ENCODE assay signal across 8 cellular contexts in genomic region chr1:26993237-26994019, GRCh38. TPM values are rescaled to one million over a fixed set of nuclear protein-coding genes. Genes with fewer than 3 reads are reported as not detected.
A peak's percentile ranks its signal among the peaks of the same experiment; 100 is the strongest.
DNase-seq lines count a peak whose midpoint lies in the region; ATAC-seq and TF ChIP-seq lines count a peak whose summit lies in the region.

Gene TRNP1, plus strand, starts transcription at chr1:26993692. Its CDS starts 95 bp downstream, at chr1:26993787.

- peak within 1 kb of the TSS; percentile 81 for H3K4me3 Mint-ChIP-seq in natural killer cell
- H3K4me3 Mint-ChIP-seq in stimulated activated naive B cell treated with anti-CD40 and anti-IgM and Interleukin-4, amounts not matched to agents 10 μg/mL and 1 μg/mL and 100 μg/mL, for 72 hours = peak within 1 kb of the TSS; percentile 80 to 81

- H3K36me3 Mint-ChIP-seq in natural killer cell = no peaks in the 10 kb centered on the region
- H3K36me3 Mint-ChIP-seq in stimulated activated naive B cell treated with anti-CD40 and anti-IgM and Interleukin-4, amounts not matched to agents 10 μg/mL and 1 μg/mL and 100 μg/mL, for 72 hours = no peaks in the 10 kb centered on the region

- H3K4me1 Mint-ChIP-seq in natural killer cell = peaks cover 13 to 20% of the 10 kb centered on the region in 2 donors
- H3K4me1 Mint-ChIP-seq in stimulated activated naive B cell treated with anti-CD40 and anti-IgM and Interleukin-4, amounts not matched to agents 10 μg/mL and 1 μg/mL and 100 μg/mL, for 72 hours = peaks cover 15 to 24% of the 10 kb centered on the region in 2 donors

- H3K4me3 ChIP-seq in fibroblast of mammary gland (ENCODE audit: control insufficient read depth, low read depth, low read length) = peak within 1 kb of the TSS; percentile 90

- TF ChIP-seq CTCF in fibroblast of mammary gland (conservative IDR thresholded peaks at IDR 0.05; ENCODE audit: control insufficient read depth, insufficient read depth, low read depth, low read length) (no peak), natural killer cell (IDR thresholded peaks at IDR 0.05) (no peak)

- peak; percentile 53 for ATAC-seq in HG03354 (IDR thresholded peaks at IDR 0.05; ENCODE audit: poor library complexity, severe bottlenecking, unreplicated experiment)
- peak; percentile 64 to 77 (median 69) for ATAC-seq in natural killer cell
- ATAC-seq in stimulated activated naive B cell treated with anti-CD40 and anti-IgM and Interleukin-4, amounts not matched to agents 10 μg/mL and 1 μg/mL and 100 μg/mL, for 72 hours (replicated peaks) = peak; percentile 71
- no peak for ATAC-seq in HG03439 (IDR thresholded peaks at IDR 0.05; ENCODE audit: unreplicated experiment)

- H3K27me3 Mint-ChIP-seq in natural killer cell (ENCODE audit: low read depth in 2 of 2) = peaks cover 33 to 49% of the 10 kb centered on the region in 2 donors
- H3K27me3 Mint-ChIP-seq in stimulated activated naive B cell treated with anti-CD40 and anti-IgM and Interleukin-4, amounts not matched to agents 10 μg/mL and 1 μg/mL and 100 μg/mL, for 72 hours = peaks cover 51 to 63% of the 10 kb centered on the region in 2 donors

- peak within 1 kb of the TSS in 1 of 2 donors; percentile 65 for H3K27ac Mint-ChIP-seq in natural killer cell
- peak within 1 kb of the TSS; percentile 51 for H3K27ac Mint-ChIP-seq in stimulated activated naive B cell treated with anti-CD40 and anti-IgM and Interleukin-4, amounts not matched to agents 10 μg/mL and 1 μg/mL and 100 μg/mL, for 72 hours

- intact Hi-C loops in natural killer cell (cut with micrococcal nuclease) = no loop called here

- H3K9me3 Mint-ChIP-seq in natural killer cell = no peaks in the 10 kb centered on the region
- no peaks in the 10 kb centered on the region for H3K9me3 Mint-ChIP-seq in stimulated activated naive B cell treated with anti-CD40 and anti-IgM and Interleukin-4, amounts not matched to agents 10 μg/mL and 1 μg/mL and 100 μg/mL, for 72 hours

- peak; percentile 99 for DNase-seq in GM03348 (ENCODE audit: low spot score)
- DNase-seq in activated T-helper 1 cell treated with anti-CD3 and anti-CD28 coated beads, Interleukin-2, amount 50 U/mL, for 16 hours (ENCODE audit: low read depth in 1 of 2, low spot score in 1 of 2) = peak; percentile 31 to 55
- peak; percentile 81 for DNase-seq in fibroblast of mammary gland (ENCODE audit: low read depth)
- DNase-seq in natural killer cell = peak; percentile 60
- DNase-seq in stimulated activated naive B cell treated with anti-CD40 and anti-IgM and Interleukin-4, amounts not matched to agents 10 μg/mL and 1 μg/mL and 100 μg/mL, for 72 hours = peak; percentile 45

TF ChIP-seq in PFSK-1, 5 proteins besides CTCF, POLR2A, EP300 and RAD21:
- TF ChIP-seq REST (IDR thresholded peaks at IDR 0.05; ENCODE audit: insufficient read depth in 1 of 2, low read depth in 2 of 2, low read length in 2 of 2) (no peak), FOXP2 (optimal IDR thresholded peaks at IDR 0.05; ENCODE audit: borderline replicate concordance, extremely low read depth, extremely low read length, insufficient read depth) (peak; percentile 43), POLR2AphosphoS5 (IDR thresholded peaks at IDR 0.05; ENCODE audit: low read depth, low read length) (peak; percentile 69; the same call in 1 of the 2 replicates), TAF1 (IDR thresholded peaks at IDR 0.05; ENCODE audit: borderline replicate concordance, insufficient read depth, low read length) (no peak), SIN3A (IDR thresholded peaks at IDR 0.05; ENCODE audit: borderline replicate concordance, insufficient read depth, low read length) (no peak)

RNA-seq across cellular contexts. Expression of gene TRNP1, which starts in this region (rescaled TPM):
- 3.4 TPM for polyA plus RNA-seq in PFSK-1 (2012; ENCODE audit: insufficient read length, low read depth)
- 1 to 10 TPM in 1 of 3 donors, under 1 TPM in 2; 0.18 to 3.0 (median 0.95) TPM for total RNA-seq in natural killer cell

Comparison
In these comparisons a context has a peak if more than half of its experiments do, and no peak if none do; other contexts are left out.
1. DNase-seq: peak in every context shown above with its lines; median percentile 99 in GM03348; 81 in fibroblast of mammary gland; 60 in natural killer cell; 45 in stimulated activated naive B cell treated with anti-CD40 and anti-IgM and Interleukin-4, amounts not matched to agents 10 μg/mL and 1 μg/mL and 100 μg/mL, for 72 hours; 43 in activated T-helper 1 cell treated with anti-CD3 and anti-CD28 coated beads, Interleukin-2, amount 50 U/mL, for 16 hours.